ENCODE assay signal across 1 cellular context in the genomic region with DNA sequence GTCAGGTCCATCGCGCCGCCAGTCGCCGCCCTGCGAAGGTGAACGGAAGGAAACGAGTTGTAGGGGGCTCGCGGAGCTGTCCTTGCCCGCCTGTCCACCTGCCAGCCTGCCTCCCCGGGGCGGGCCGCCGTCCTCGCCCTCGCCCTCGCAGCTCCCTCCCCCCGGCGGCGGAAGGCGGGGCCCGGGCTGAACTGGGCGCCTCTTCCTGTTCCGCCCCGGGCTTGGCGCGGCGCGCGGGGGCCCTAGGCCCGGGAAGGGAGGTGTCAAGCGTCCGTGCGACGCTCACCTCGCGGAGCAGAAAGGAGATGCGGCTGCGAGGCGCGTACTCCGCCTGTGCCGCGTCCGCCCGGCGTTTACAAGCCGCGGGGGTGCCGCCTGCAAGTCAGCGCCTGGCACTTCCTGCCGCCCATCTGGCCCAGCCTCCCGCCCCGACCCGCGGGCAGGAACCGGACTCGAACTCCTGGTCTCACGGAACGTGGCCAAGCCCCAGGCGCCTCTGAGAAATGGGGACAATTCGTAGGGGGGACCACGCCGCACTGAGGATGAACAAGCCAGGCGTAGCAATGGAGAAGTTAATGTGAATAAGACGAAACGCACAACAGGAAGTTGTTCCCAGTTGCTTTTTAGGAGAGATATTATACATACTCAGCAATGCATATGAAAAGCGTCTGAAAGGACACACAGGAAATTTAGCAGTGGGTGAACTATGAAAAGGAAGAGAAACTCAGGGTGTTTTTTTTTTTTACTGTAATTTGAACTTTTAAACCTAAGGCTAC.
A peak's percentile ranks its signal among the peaks of the same experiment; 100 is the strongest.
TF ChIP-seq lines count a peak whose summit lies in the region.

Gene CNPPD1 (minus strand): TSS at position 108 of the 776 bp plus-strand sequence. CDS start 97 bp downstream, at position 11.

TF ChIP-seq in K562, 482 proteins besides CTCF, POLR2A, EP300 and RAD21 (continued from another document and continues in another):
- TF ChIP-seq, protein P1, sequence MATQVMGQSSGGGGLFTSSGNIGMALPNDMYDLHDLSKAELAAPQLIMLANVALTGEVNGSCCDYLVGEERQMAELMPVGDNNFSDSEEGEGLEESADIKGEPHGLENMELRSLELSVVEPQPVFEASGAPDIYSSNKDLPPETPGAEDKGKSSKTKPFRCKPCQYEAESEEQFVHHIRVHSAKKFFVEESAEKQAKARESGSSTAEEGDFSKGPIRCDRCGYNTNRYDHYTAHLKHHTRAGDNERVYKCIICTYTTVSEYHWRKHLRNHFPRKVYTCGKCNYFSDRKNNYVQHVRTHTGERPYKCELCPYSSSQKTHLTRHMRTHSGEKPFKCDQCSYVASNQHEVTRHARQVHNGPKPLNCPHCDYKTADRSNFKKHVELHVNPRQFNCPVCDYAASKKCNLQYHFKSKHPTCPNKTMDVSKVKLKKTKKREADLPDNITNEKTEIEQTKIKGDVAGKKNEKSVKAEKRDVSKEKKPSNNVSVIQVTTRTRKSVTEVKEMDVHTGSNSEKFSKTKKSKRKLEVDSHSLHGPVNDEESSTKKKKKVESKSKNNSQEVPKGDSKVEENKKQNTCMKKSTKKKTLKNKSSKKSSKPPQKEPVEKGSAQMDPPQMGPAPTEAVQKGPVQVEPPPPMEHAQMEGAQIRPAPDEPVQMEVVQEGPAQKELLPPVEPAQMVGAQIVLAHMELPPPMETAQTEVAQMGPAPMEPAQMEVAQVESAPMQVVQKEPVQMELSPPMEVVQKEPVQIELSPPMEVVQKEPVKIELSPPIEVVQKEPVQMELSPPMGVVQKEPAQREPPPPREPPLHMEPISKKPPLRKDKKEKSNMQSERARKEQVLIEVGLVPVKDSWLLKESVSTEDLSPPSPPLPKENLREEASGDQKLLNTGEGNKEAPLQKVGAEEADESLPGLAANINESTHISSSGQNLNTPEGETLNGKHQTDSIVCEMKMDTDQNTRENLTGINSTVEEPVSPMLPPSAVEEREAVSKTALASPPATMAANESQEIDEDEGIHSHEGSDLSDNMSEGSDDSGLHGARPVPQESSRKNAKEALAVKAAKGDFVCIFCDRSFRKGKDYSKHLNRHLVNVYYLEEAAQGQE (CRISPR knock-in tag; IDR thresholded peaks at IDR 0.05; ENCODE audit: low read depth): 0 out of 2 replicates have a peak, but pooled peaks have one; percentile 48
- no peak for TF ChIP-seq KLF16 (IDR thresholded peaks at IDR 0.05)
- no peak for TF ChIP-seq HIVEP1 (CRISPR knock-in tag; IDR thresholded peaks at IDR 0.05)
- TF ChIP-seq KLF13 (tag; IDR thresholded peaks at IDR 0.05; ENCODE audit: borderline replicate concordance, low read depth): no peak
- no peak; the same call in none of the 2 replicates for TF ChIP-seq EGR1 (conservative IDR thresholded peaks at IDR 0.05)
- TF ChIP-seq SP1 (CRISPR knock-in tag; IDR thresholded peaks at IDR 0.05): peak; percentile 68
- no peak for TF ChIP-seq TCF7 (IDR thresholded peaks at IDR 0.05; ENCODE audit: borderline replicate concordance)
- TF ChIP-seq CBFA2T2 (conservative IDR thresholded peaks at IDR 0.05): no peak
- TF ChIP-seq KDM2B (CRISPR knock-in tag; IDR thresholded peaks at IDR 0.05): no peak
- TF ChIP-seq YY1 (IDR thresholded peaks at IDR 0.05; ENCODE audit: borderline replicate concordance in 1 of 3, control insufficient read depth in 1 of 3, extremely low read depth in 1 of 3, insufficient read depth in 3 of 3, insufficient read length in 1 of 3, insufficient replicate concordance in 2 of 3, low read depth in 1 of 3, low read length in 2 of 3): peak in 2 of 3 experiments; percentile 50 to 58
- TF ChIP-seq ZKSCAN8 (CRISPR knock-in tag; IDR thresholded peaks at IDR 0.05): no peak
- no peak for TF ChIP-seq DLX4 (CRISPR knock-in tag; IDR thresholded peaks at IDR 0.05)
- TF ChIP-seq ZNF398 (CRISPR knock-in tag; IDR thresholded peaks at IDR 0.05): no peak
- TF ChIP-seq, protein P2, sequence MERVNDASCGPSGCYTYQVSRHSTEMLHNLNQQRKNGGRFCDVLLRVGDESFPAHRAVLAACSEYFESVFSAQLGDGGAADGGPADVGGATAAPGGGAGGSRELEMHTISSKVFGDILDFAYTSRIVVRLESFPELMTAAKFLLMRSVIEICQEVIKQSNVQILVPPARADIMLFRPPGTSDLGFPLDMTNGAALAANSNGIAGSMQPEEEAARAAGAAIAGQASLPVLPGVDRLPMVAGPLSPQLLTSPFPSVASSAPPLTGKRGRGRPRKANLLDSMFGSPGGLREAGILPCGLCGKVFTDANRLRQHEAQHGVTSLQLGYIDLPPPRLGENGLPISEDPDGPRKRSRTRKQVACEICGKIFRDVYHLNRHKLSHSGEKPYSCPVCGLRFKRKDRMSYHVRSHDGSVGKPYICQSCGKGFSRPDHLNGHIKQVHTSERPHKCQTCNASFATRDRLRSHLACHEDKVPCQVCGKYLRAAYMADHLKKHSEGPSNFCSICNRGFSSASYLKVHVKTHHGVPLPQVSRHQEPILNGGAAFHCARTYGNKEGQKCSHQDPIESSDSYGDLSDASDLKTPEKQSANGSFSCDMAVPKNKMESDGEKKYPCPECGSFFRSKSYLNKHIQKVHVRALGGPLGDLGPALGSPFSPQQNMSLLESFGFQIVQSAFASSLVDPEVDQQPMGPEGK (CRISPR knock-in tag; IDR thresholded peaks at IDR 0.05; ENCODE audit: borderline replicate concordance): no peak
- TF ChIP-seq ZFX (CRISPR knock-in tag; IDR thresholded peaks at IDR 0.05): peak; percentile 88
- peak in 1 of 3 experiments; percentile 69; a peak in 1 of 6 replicates for TF ChIP-seq ZBTB11 (CRISPR knock-in tag; IDR thresholded peaks at IDR 0.05)
- TF ChIP-seq PTRF (tag; IDR thresholded peaks at IDR 0.05): no peak
- no peak for TF ChIP-seq MXI1 (IDR thresholded peaks at IDR 0.05; ENCODE audit: low read depth, low read length)
- TF ChIP-seq HMBOX1 (IDR thresholded peaks at IDR 0.05): no peak
- TF ChIP-seq, protein P3, sequence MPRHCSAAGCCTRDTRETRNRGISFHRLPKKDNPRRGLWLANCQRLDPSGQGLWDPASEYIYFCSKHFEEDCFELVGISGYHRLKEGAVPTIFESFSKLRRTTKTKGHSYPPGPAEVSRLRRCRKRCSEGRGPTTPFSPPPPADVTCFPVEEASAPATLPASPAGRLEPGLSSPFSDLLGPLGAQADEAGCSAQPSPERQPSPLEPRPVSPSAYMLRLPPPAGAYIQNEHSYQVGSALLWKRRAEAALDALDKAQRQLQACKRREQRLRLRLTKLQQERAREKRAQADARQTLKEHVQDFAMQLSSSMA (CRISPR knock-in tag; IDR thresholded peaks at IDR 0.05): no peak
- TF ChIP-seq ZFP1 (CRISPR knock-in tag; IDR thresholded peaks at IDR 0.05): no peak
- no peak for TF ChIP-seq ASH1L (IDR thresholded peaks at IDR 0.05; ENCODE audit: borderline replicate concordance, low read depth, partially characterized antibody)
- TF ChIP-seq ZNF197 (CRISPR knock-in tag; IDR thresholded peaks at IDR 0.05; ENCODE audit: low read depth): 0 out of 2 replicates have a peak, but pooled peaks have one; percentile 35
- TF ChIP-seq SIN3A (IDR thresholded peaks at IDR 0.05; ENCODE audit: borderline replicate concordance in 2 of 2, control insufficient read depth in 1 of 2, low read depth in 2 of 2, low read length in 2 of 2): 0 out of 4 replicates have a peak, but pooled peaks have one; percentile 4 to 19
- TF ChIP-seq GABPB1 (CRISPR knock-in tag; IDR thresholded peaks at IDR 0.05): peak; percentile 58; the same call in 1 of the 2 replicates
- no peak for TF ChIP-seq TFAM (CRISPR knock-in tag; conservative IDR thresholded peaks at IDR 0.05)
- TF ChIP-seq BHLHE40 (IDR thresholded peaks at IDR 0.05; ENCODE audit: low read length): 0 out of 2 replicates have a peak, but pooled peaks have one; percentile 18
- TF ChIP-seq, protein P4, sequence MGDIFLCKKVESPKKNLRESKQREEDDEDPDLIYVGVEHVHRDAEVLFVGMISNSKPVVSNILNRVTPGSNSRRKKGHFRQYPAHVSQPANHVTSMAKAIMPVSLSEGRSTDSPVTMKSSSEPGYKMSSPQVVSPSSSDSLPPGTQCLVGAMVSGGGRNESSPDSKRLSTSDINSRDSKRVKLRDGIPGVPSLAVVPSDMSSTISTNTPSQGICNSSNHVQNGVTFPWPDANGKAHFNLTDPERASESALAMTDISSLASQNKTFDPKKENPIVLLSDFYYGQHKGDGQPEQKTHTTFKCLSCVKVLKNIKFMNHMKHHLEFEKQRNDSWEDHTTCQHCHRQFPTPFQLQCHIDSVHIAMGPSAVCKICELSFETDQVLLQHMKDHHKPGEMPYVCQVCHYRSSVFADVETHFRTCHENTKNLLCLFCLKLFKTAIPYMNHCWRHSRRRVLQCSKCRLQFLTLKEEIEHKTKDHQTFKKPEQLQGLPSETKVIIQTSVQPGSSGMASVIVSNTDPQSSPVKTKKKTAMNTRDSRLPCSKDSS (IDR thresholded peaks at IDR 0.05; ENCODE audit: low read depth, partially characterized antibody): no peak
- TF ChIP-seq ZNF75A (CRISPR knock-in tag; IDR thresholded peaks at IDR 0.05): no peak
- TF ChIP-seq COPS2 (conservative IDR thresholded peaks at IDR 0.05): no peak
- no peak for TF ChIP-seq NFXL1 (CRISPR knock-in tag; IDR thresholded peaks at IDR 0.05)
- TF ChIP-seq ZNF586 (CRISPR knock-in tag; conservative IDR thresholded peaks at IDR 0.05): no peak
- peak; percentile 86 for TF ChIP-seq ELF1 (tag; IDR thresholded peaks at IDR 0.05)
- TF ChIP-seq ZNF449 (CRISPR knock-in tag; IDR thresholded peaks at IDR 0.05): no peak
- peak; percentile 93 for TF ChIP-seq POLR2G (IDR thresholded peaks at IDR 0.05; ENCODE audit: low read depth, low read length)
- peak in 1 of 2 experiments; percentile 29; a peak in 1 of 4 replicates for TF ChIP-seq SRF (CRISPR knock-in tag; IDR thresholded peaks at IDR 0.05)
- TF ChIP-seq ZNF436 (CRISPR knock-in tag; IDR thresholded peaks at IDR 0.05): no peak
- TF ChIP-seq NELFE (IDR thresholded peaks at IDR 0.05; ENCODE audit: insufficient read depth, insufficient read length): no peak
- no peak for TF ChIP-seq EZH2 (IDR thresholded peaks at IDR 0.05; ENCODE audit: borderline replicate concordance, low read depth, low read length)
- TF ChIP-seq ZNF639 (CRISPR knock-in tag; conservative IDR thresholded peaks at IDR 0.05 in 1 of 2, IDR thresholded peaks at IDR 0.05 in 1 of 2): peak in 1 of 2 experiments; percentile 86; a peak in 2 of 4 replicates
